In the genomic region with DNA sequence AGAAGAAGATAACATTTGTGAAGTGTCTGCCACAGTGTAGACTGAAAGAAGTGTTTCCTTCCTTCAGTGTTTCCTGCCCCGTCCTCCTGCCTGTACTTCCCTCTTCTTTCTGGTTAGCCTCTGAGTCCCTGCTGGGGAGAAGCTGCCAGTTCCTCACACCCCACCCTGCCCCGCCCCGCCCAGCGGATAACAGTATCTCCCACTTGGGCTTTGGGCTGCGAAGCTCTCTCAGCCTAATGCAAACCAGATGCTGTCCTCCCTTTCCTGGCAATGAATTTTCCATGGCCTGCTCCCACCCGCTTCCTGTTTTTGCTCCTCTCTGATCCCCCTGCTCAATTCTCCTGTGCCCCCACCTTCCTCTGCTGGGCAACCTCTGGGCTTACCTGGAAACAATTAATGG, we compare ENCODE assay signal across 8 cellular contexts. TPM values are rescaled to one million over a fixed set of nuclear protein-coding genes. Genes with fewer than 3 reads are reported as not detected.
A peak's percentile ranks its signal among the peaks of the same experiment; 100 is the strongest.
DNase-seq lines count a peak whose midpoint lies in the region; ATAC-seq and TF ChIP-seq lines count a peak whose summit lies in the region.

No MANE protein-coding gene starts in this region.

- peaks cover 58% of the 10 kb centered on the region for H3K4me1 Mint-ChIP-seq in Caco-2 (ENCODE audit: low read depth, unreplicated experiment)

- CTCF ChIA-PET in Caco-2 (lab: Charles Lee) = interaction anchor here (1.3 to 2.9 kb wide), 4 partner anchors 25 to 159 kb away, joined by 4 to 50 read pairs (median 26); no protein-coding TSS in a partner anchor

- H3K9me3 Mint-ChIP-seq in Caco-2 (ENCODE audit: unreplicated experiment) = no peaks in the 10 kb centered on the region

- H3K27me3 ChIP-seq in Caco-2 (replicated peaks; ENCODE audit: control insufficient read depth, insufficient read depth, low read length) (no peaks in the 10 kb centered on the region), Karpas-422 (ENCODE audit: low read length) (no peaks in the 10 kb centered on the region)

- no peak for TF ChIP-seq CTCF in Caco-2 (IDR thresholded peaks at IDR 0.05; ENCODE audit: insufficient read depth in 1 of 2, low read depth in 1 of 2, low read length in 1 of 2, severe bottlenecking in 1 of 2, unreplicated experiment in 1 of 2)

- H3K4me3 Mint-ChIP-seq in Caco-2 (ENCODE audit: unreplicated experiment) = no peak overlapping the region

- no peaks in the 10 kb centered on the region for H3K36me3 ChIP-seq in Caco-2 (ENCODE audit: control insufficient read depth, insufficient read depth, low read length)
- H3K36me3 ChIP-seq in Karpas-422 (ENCODE audit: insufficient read depth, low read length) = no peaks in the 10 kb centered on the region

- peaks cover 11% of the 10 kb centered on the region for H3K36me3 Mint-ChIP-seq in Caco-2 (ENCODE audit: insufficient read depth, unreplicated experiment)

- POLR2A ChIA-PET in Caco-2 (lab: Charles Lee) = interaction anchor here (0.6 to 2.2 kb wide), 5 partner anchors 17 to 130 kb away, joined by 3 to 19 read pairs (median 3); a partner anchor contains a TSS

- H3K27ac ChIP-seq in Karpas-422 (ENCODE audit: low read length) = no peak overlapping the region

- H3K4me2 ChIP-seq in Karpas-422 (ENCODE audit: low read depth, low read length, poor library complexity, severe bottlenecking) = no peak overlapping the region

- H3K4me3 ChIP-seq in Caco-2 (ENCODE audit: low read depth, low read length) (no peak overlapping the region), Karpas-422 (ENCODE audit: low read length) (no peak overlapping the region)

- no peaks in the 10 kb centered on the region for H4K20me1 ChIP-seq in Karpas-422 (ENCODE audit: insufficient read depth, low read depth, low read length)

- no peak overlapping the region for H3K9ac ChIP-seq in Karpas-422 (ENCODE audit: low read length)

- DNase-seq in Caco-2 (no peak), SKM-1 (lab: John Stamatoyannopoulos, UW; ENCODE audit: unreplicated experiment) (peak; percentile 93), Right ventricle myocardium inferior (ENCODE audit: missing footprints) (peak; percentile 89), pons (ENCODE audit: low spot score) (peak; percentile 35), Karpas-422 (no peak)
- no peak for DNase-seq in stimulated activated naive CD4-positive, alpha-beta T cell (lab: John Stamatoyannopoulos, UW)

- no peak overlapping the region for H2AFZ ChIP-seq in Karpas-422 (ENCODE audit: low read length)

- peak overlapping the region; percentile 98 for H3K27ac Mint-ChIP-seq in Caco-2 (ENCODE audit: unreplicated experiment)

- H3K9me2 ChIP-seq in Karpas-422 (replicated peaks; ENCODE audit: insufficient read depth, low read length) = no peaks in the 10 kb centered on the region

- H3K79me2 ChIP-seq in Karpas-422 (ENCODE audit: low read length) = no peaks in the 10 kb centered on the region

- ATAC-seq in Right ventricle myocardium inferior = peak; percentile 82
- ATAC-seq in HG02970 (IDR thresholded peaks at IDR 0.05; ENCODE audit: low FRiP score, unreplicated experiment) = no peak
- ATAC-seq in HG03159 (IDR thresholded peaks at IDR 0.05; ENCODE audit: unreplicated experiment) = no peak

- H3K4me1 ChIP-seq in Caco-2 = peaks cover 56% of the 10 kb centered on the region
- H3K4me1 ChIP-seq in Karpas-422 (ENCODE audit: low read length) = no peaks in the 10 kb centered on the region

- H3K9me3 ChIP-seq in Caco-2 (no peaks in the 10 kb centered on the region), Karpas-422 (ENCODE audit: low read length) (no peaks in the 10 kb centered on the region)

- intact Hi-C loops in Caco-2 (cut with micrococcal nuclease; ENCODE audit: unreplicated experiment) (no loop called here), Right ventricle myocardium inferior (cut with DNase I) (no loop called here)

- H3K27me3 Mint-ChIP-seq in Caco-2 (ENCODE audit: insufficient read depth, unreplicated experiment) = no peaks in the 10 kb centered on the region

- no TSS peak for BruUV-seq in Caco-2 (replicated peaks; lab: Mats Ljungman, UMichigan)

RNA-seq across cellular contexts. Expression of a gene that starts 5.2 kb away (rescaled TPM):
- total RNA-seq in Caco-2 (2022) = 8.3 and 10.6 TPM in 2 replicates
- total RNA-seq in Right ventricle myocardium inferior = 14.0 TPM
- total RNA-seq in Karpas-422 (2014; rRNA removed; shearing (Covaris generic); ENCODE audit: low replicate concordance) = not detected in 2 replicates

RNA-seq across cellular contexts. Expression of a gene that starts 27.6 kb away (rescaled TPM):
- total RNA-seq in Caco-2 (2022) = 4.7 and 6.7 TPM in 2 replicates
- total RNA-seq in Right ventricle myocardium inferior = 1.9 TPM
- total RNA-seq in Karpas-422 (2014; rRNA removed; shearing (Covaris generic); ENCODE audit: low replicate concordance) = 1.7 and 1.9 TPM in 2 replicates

RNA-seq across cellular contexts. Expression of a gene that starts 31.2 kb away (rescaled TPM):
- total RNA-seq in Caco-2 (2022) (26.1 and 32.7 TPM in 2 replicates), Right ventricle myocardium inferior (113 TPM)
- total RNA-seq in Karpas-422 (2014; rRNA removed; shearing (Covaris generic); ENCODE audit: low replicate concordance) = 39.5 and 70.4 TPM in 2 replicates

RNA-seq across cellular contexts. Expression of a gene that starts 44.9 kb away (rescaled TPM):
- total RNA-seq in Caco-2 (2022) (1,282 and 1,565 TPM in 2 replicates), Right ventricle myocardium inferior (2,493 TPM)
- 209 and 392 TPM in 2 replicates for total RNA-seq in Karpas-422 (2014; rRNA removed; shearing (Covaris generic); ENCODE audit: low replicate concordance)

Comparison
In these comparisons a context has a peak if more than half of its experiments do, and no peak if none do; other contexts are left out.
1. DNase-seq: peak in SKM-1 (single experiment), Right ventricle myocardium inferior (single experiment) and pons (single experiment); none in Caco-2 (0 of 2), Karpas-422 (single experiment) and stimulated activated naive CD4-positive, alpha-beta T cell (0 of 6).